ENCODE assay signal across 9 cellular contexts in genomic region chr17:75830168-75831031, GRCh38. TPM values are rescaled to one million over a fixed set of nuclear protein-coding genes. Genes with fewer than 3 reads are reported as not detected.
DNase-seq lines count a peak whose midpoint lies in the region; ATAC-seq and TF ChIP-seq lines count a peak whose summit lies in the region.
"Had no signal": no experiment of that assay in that cellular context is flagged by ENCODE, and none has a peak within 500 bp of the region (broad histone marks: within the 10 kb centered on the region; RNA-seq: fewer than 3 reads in every experiment).

No MANE protein-coding gene starts in this region.

- CTCF ChIA-PET in activated CD4-positive, alpha-beta T cell treated with anti-CD3 and anti-CD28 coated beads, Interleukin-2, amount 10 ng/mL, durations not matched to agents 7 days and 5 days (lab: Charles Lee), result interaction anchor here (0.5 to 1.9 kb wide), 21 partner anchors 9 to 225 kb away, joined by 3 to 10 read pairs (median 4); partner anchors contain the start of genes GALK1 and UNC13D

- POLR2A ChIA-PET in activated CD4-positive, alpha-beta T cell treated with anti-CD3 and anti-CD28 coated beads, Interleukin-2, amount 10 ng/mL, durations not matched to agents 7 days and 5 days (lab: Charles Lee), result interaction anchor here (0.5 to 0.6 kb wide), 2 partner anchors 50 to 66 kb away, joined by 3 read pairs; no protein-coding TSS in a partner anchor

- H3K27me3 ChIP-seq in foreskin keratinocyte, result no peaks in the 10 kb centered on the region
- H3K27me3 ChIP-seq: BLaER1 treated with 17β-estradiol and CSF1 and Interleukin-3, amounts not matched to agents 10 nM and 100 nM had no signal

- H3K27ac Mint-ChIP-seq in activated CD4-positive, alpha-beta T cell treated with anti-CD3 and anti-CD28 coated beads, Interleukin-2, amount 10 ng/mL, durations not matched to agents 7 days and 5 days, result peak overlapping the region; percentile 64
- peak overlapping the region; percentile 86 for H3K27ac Mint-ChIP-seq in stimulated activated effector memory CD8-positive, alpha-beta T cell treated with anti-CD3 and anti-CD28 coated beads, Interleukin-12 subunit alpha, Interleukin-12 subunit beta, amount 100 ng/mL, for 72 hours
- H3K27ac Mint-ChIP-seq in activated T-helper 2 cell treated with anti-CD3 and anti-CD28 coated beads, Interferon-gamma antibody, Interleukin-2, Interleukin-4, amounts not matched to agents 10 μg/mL and 5 μg/mL and 100 μg/mL, durations not matched to agents 14 hours and 24 hours and 36 hours, result no peak overlapping the region

- peak; percentile 11 for DNase-seq in NCI-H1694 treated with DMSO at 0.1 percent for 48 hours (lab: John Stamatoyannopoulos, UW)
- no peak for DNase-seq in NCI-H1694 (lab: John Stamatoyannopoulos, UW)
- peak; percentile 25 for DNase-seq in activated CD4-positive, alpha-beta T cell treated with anti-CD3 and anti-CD28 coated beads, Interleukin-2, amount 10 ng/mL, durations not matched to agents 7 days and 5 days
- DNase-seq in foreskin keratinocyte, result no peak
- DNase-seq in stimulated activated effector memory CD8-positive, alpha-beta T cell treated with anti-CD3 and anti-CD28 coated beads, Interleukin-12 subunit alpha, Interleukin-12 subunit beta, amount 100 ng/mL, for 72 hours (ENCODE audit: low spot score in 2 of 2), result peak in 1 of 2 donors; percentile 67
- no peak for DNase-seq in HUDEP-2 (lab: John Stamatoyannopoulos, UW; ENCODE audit: unreplicated experiment in 76 of 76)
- no peak for DNase-seq in SKM-1 treated with dmso at 0.1 percent for 144 hours (lab: John Stamatoyannopoulos, UW; ENCODE audit: unreplicated experiment)
- no peak for DNase-seq in activated T-helper 2 cell treated with anti-CD3 and anti-CD28 coated beads, Interferon-gamma antibody, Interleukin-2, Interleukin-4, amounts not matched to agents 10 μg/mL and 5 μg/mL and 100 μg/mL, durations not matched to agents 14 hours and 24 hours and 36 hours (ENCODE audit: low spot score)

- ATAC-seq in foreskin keratinocyte, result no peak
- no peak for ATAC-seq in stimulated activated effector memory CD8-positive, alpha-beta T cell treated with anti-CD3 and anti-CD28 coated beads, Interleukin-12 subunit alpha, Interleukin-12 subunit beta, amount 100 ng/mL, for 72 hours

- no peaks in the 10 kb centered on the region for H3K27me3 Mint-ChIP-seq in activated CD4-positive, alpha-beta T cell treated with anti-CD3 and anti-CD28 coated beads, Interleukin-2, amount 10 ng/mL, durations not matched to agents 7 days and 5 days
- no peaks in the 10 kb centered on the region for H3K27me3 Mint-ChIP-seq in activated T-helper 2 cell treated with anti-CD3 and anti-CD28 coated beads, Interferon-gamma antibody, Interleukin-2, Interleukin-4, amounts not matched to agents 10 μg/mL and 5 μg/mL and 100 μg/mL, durations not matched to agents 14 hours and 24 hours and 36 hours (ENCODE audit: low read depth)

- peak; percentile 51 for TF ChIP-seq CTCF in foreskin keratinocyte (conservative IDR thresholded peaks at IDR 0.05)

- intact Hi-C loops in activated T-helper 2 cell treated with anti-CD3 and anti-CD28 coated beads, Interferon-gamma antibody, Interleukin-2, Interleukin-4, amounts not matched to agents 10 μg/mL and 5 μg/mL and 100 μg/mL, durations not matched to agents 14 hours and 24 hours and 36 hours (cut with micrococcal nuclease), result no loop called here

- H3K9me3 Mint-ChIP-seq in activated CD4-positive, alpha-beta T cell treated with anti-CD3 and anti-CD28 coated beads, Interleukin-2, amount 10 ng/mL, durations not matched to agents 7 days and 5 days, result no peaks in the 10 kb centered on the region
- no peaks in the 10 kb centered on the region for H3K9me3 Mint-ChIP-seq in stimulated activated effector memory CD8-positive, alpha-beta T cell treated with anti-CD3 and anti-CD28 coated beads, Interleukin-12 subunit alpha, Interleukin-12 subunit beta, amount 100 ng/mL, for 72 hours
- H3K9me3 Mint-ChIP-seq in activated T-helper 2 cell treated with anti-CD3 and anti-CD28 coated beads, Interferon-gamma antibody, Interleukin-2, Interleukin-4, amounts not matched to agents 10 μg/mL and 5 μg/mL and 100 μg/mL, durations not matched to agents 14 hours and 24 hours and 36 hours, result no peaks in the 10 kb centered on the region

- H3K4me3 Mint-ChIP-seq in activated CD4-positive, alpha-beta T cell treated with anti-CD3 and anti-CD28 coated beads, Interleukin-2, amount 10 ng/mL, durations not matched to agents 7 days and 5 days, result no peak overlapping the region
- H3K4me3 Mint-ChIP-seq in stimulated activated effector memory CD8-positive, alpha-beta T cell treated with anti-CD3 and anti-CD28 coated beads, Interleukin-12 subunit alpha, Interleukin-12 subunit beta, amount 100 ng/mL, for 72 hours, result peak overlapping the region; percentile 17
- no peak overlapping the region for H3K4me3 Mint-ChIP-seq in activated T-helper 2 cell treated with anti-CD3 and anti-CD28 coated beads, Interferon-gamma antibody, Interleukin-2, Interleukin-4, amounts not matched to agents 10 μg/mL and 5 μg/mL and 100 μg/mL, durations not matched to agents 14 hours and 24 hours and 36 hours (ENCODE audit: low read depth)

- no peaks in the 10 kb centered on the region for H3K4me1 ChIP-seq in foreskin keratinocyte

- peaks cover 48% of the 10 kb centered on the region for H3K4me1 Mint-ChIP-seq in activated CD4-positive, alpha-beta T cell treated with anti-CD3 and anti-CD28 coated beads, Interleukin-2, amount 10 ng/mL, durations not matched to agents 7 days and 5 days
- peaks cover 54% of the 10 kb centered on the region for H3K4me1 Mint-ChIP-seq in stimulated activated effector memory CD8-positive, alpha-beta T cell treated with anti-CD3 and anti-CD28 coated beads, Interleukin-12 subunit alpha, Interleukin-12 subunit beta, amount 100 ng/mL, for 72 hours
- H3K4me1 Mint-ChIP-seq in activated T-helper 2 cell treated with anti-CD3 and anti-CD28 coated beads, Interferon-gamma antibody, Interleukin-2, Interleukin-4, amounts not matched to agents 10 μg/mL and 5 μg/mL and 100 μg/mL, durations not matched to agents 14 hours and 24 hours and 36 hours (ENCODE audit: low read depth), result peaks cover 28% of the 10 kb centered on the region

- peaks cover 42% of the 10 kb centered on the region for H3K36me3 Mint-ChIP-seq in activated CD4-positive, alpha-beta T cell treated with anti-CD3 and anti-CD28 coated beads, Interleukin-2, amount 10 ng/mL, durations not matched to agents 7 days and 5 days (ENCODE audit: low read depth)
- H3K36me3 Mint-ChIP-seq in stimulated activated effector memory CD8-positive, alpha-beta T cell treated with anti-CD3 and anti-CD28 coated beads, Interleukin-12 subunit alpha, Interleukin-12 subunit beta, amount 100 ng/mL, for 72 hours, result peaks cover 97% of the 10 kb centered on the region
- H3K36me3 Mint-ChIP-seq in activated T-helper 2 cell treated with anti-CD3 and anti-CD28 coated beads, Interferon-gamma antibody, Interleukin-2, Interleukin-4, amounts not matched to agents 10 μg/mL and 5 μg/mL and 100 μg/mL, durations not matched to agents 14 hours and 24 hours and 36 hours (ENCODE audit: low read depth), result peaks cover 53% of the 10 kb centered on the region

- H3K27ac ChIP-seq in foreskin keratinocyte, result no peak overlapping the region

RNA-seq across cellular contexts. Expression of gene UNC13D, which starts 13.8 kb away (rescaled TPM):
- total RNA-seq in activated CD4-positive, alpha-beta T cell treated with anti-CD3 and anti-CD28 coated beads, Interleukin-2, amount 10 ng/mL, durations not matched to agents 7 days and 5 days, result 100 to 1,000 TPM; 161 to 182 TPM
- total RNA-seq in foreskin keratinocyte, result 0.53 and 1.0 TPM in 2 replicates
- polyA plus RNA-seq in foreskin keratinocyte, result 0.80 and 0.82 TPM in 2 replicates
- 165 and 175 TPM in 2 replicates for total RNA-seq in activated T-helper 2 cell treated with anti-CD3 and anti-CD28 coated beads, Interferon-gamma antibody, Interleukin-2, Interleukin-4, amounts not matched to agents 10 μg/mL and 5 μg/mL and 100 μg/mL, durations not matched to agents 14 hours and 24 hours and 36 hours

RNA-seq across cellular contexts. Expression of gene WBP2, which starts 24.7 kb away (rescaled TPM):
- total RNA-seq in activated CD4-positive, alpha-beta T cell treated with anti-CD3 and anti-CD28 coated beads, Interleukin-2, amount 10 ng/mL, durations not matched to agents 7 days and 5 days, result 10 to 100 TPM; 76.8 to 83.5 TPM
- 38.6 and 42.2 TPM in 2 replicates for total RNA-seq in foreskin keratinocyte
- 73.9 and 74.2 TPM in 2 replicates for polyA plus RNA-seq in foreskin keratinocyte
- 79.3 and 80.7 TPM in 2 replicates for total RNA-seq in activated T-helper 2 cell treated with anti-CD3 and anti-CD28 coated beads, Interferon-gamma antibody, Interleukin-2, Interleukin-4, amounts not matched to agents 10 μg/mL and 5 μg/mL and 100 μg/mL, durations not matched to agents 14 hours and 24 hours and 36 hours

RNA-seq across cellular contexts. Expression of gene UNK, which starts 45.8 kb away (rescaled TPM):
- total RNA-seq in activated CD4-positive, alpha-beta T cell treated with anti-CD3 and anti-CD28 coated beads, Interleukin-2, amount 10 ng/mL, durations not matched to agents 7 days and 5 days, result 10 to 100 TPM; 27.1 to 28.7 TPM
- 15.0 and 16.3 TPM in 2 replicates for total RNA-seq in foreskin keratinocyte
- polyA plus RNA-seq in foreskin keratinocyte, result 11.3 and 12.7 TPM in 2 replicates
- 26.8 and 30.1 TPM in 2 replicates for total RNA-seq in activated T-helper 2 cell treated with anti-CD3 and anti-CD28 coated beads, Interferon-gamma antibody, Interleukin-2, Interleukin-4, amounts not matched to agents 10 μg/mL and 5 μg/mL and 100 μg/mL, durations not matched to agents 14 hours and 24 hours and 36 hours

RNA-seq across cellular contexts. Expression of gene TRIM47, which starts 48.0 kb away (rescaled TPM):
- 10 to 100 TPM; 33.9 to 43.4 TPM for total RNA-seq in activated CD4-positive, alpha-beta T cell treated with anti-CD3 and anti-CD28 coated beads, Interleukin-2, amount 10 ng/mL, durations not matched to agents 7 days and 5 days
- 41.4 and 55.6 TPM in 2 replicates for total RNA-seq in foreskin keratinocyte
- 49.7 and 50.2 TPM in 2 replicates for polyA plus RNA-seq in foreskin keratinocyte
- total RNA-seq in activated T-helper 2 cell treated with anti-CD3 and anti-CD28 coated beads, Interferon-gamma antibody, Interleukin-2, Interleukin-4, amounts not matched to agents 10 μg/mL and 5 μg/mL and 100 μg/mL, durations not matched to agents 14 hours and 24 hours and 36 hours, result 22.5 and 24.5 TPM in 2 replicates

Comparison
In these comparisons a context has a peak if more than half of its experiments do, and no peak if none do; other contexts are left out.
1. DNase-seq: peak in NCI-H1694 treated with DMSO at 0.1 percent for 48 hours (single experiment) and activated CD4-positive, alpha-beta T cell treated with anti-CD3 and anti-CD28 coated beads, Interleukin-2, amount 10 ng/mL, durations not matched to agents 7 days and 5 days (single experiment); none in NCI-H1694 (single experiment), foreskin keratinocyte (0 of 2), HUDEP-2 (0 of 76), SKM-1 treated with dmso at 0.1 percent for 144 hours (single experiment) and activated T-helper 2 cell treated with anti-CD3 and anti-CD28 coated beads, Interferon-gamma antibody, Interleukin-2, Interleukin-4, amounts not matched to agents 10 μg/mL and 5 μg/mL and 100 μg/mL, durations not matched to agents 14 hours and 24 hours and 36 hours (single experiment).
2. RNA of gene UNC13D, which starts 13.8 kb away (total RNA-seq): 161 to 182 TPM in activated CD4-positive, alpha-beta T cell treated with anti-CD3 and anti-CD28 coated beads, Interleukin-2, amount 10 ng/mL, durations not matched to agents 7 days and 5 days and 165 to 175 TPM in activated T-helper 2 cell treated with anti-CD3 and anti-CD28 coated beads, Interferon-gamma antibody, Interleukin-2, Interleukin-4, amounts not matched to agents 10 μg/mL and 5 μg/mL and 100 μg/mL, durations not matched to agents 14 hours and 24 hours and 36 hours; 0.53 to 1.0 TPM in foreskin keratinocyte; every median in the first group is over 10 times any median in the second.